In genomic region chr4:39975488-39976089, GRCh38 we compare ENCODE assay signal across 8 cellular contexts. TPM values are rescaled to one million over a fixed set of nuclear protein-coding genes. Genes with fewer than 3 reads are reported as not detected.
DNase-seq lines count a peak whose midpoint lies in the region; ATAC-seq and TF ChIP-seq lines count a peak whose summit lies in the region.

No MANE protein-coding gene starts in this region.

- no peak for ATAC-seq in CD8-positive, alpha-beta T cell
- no peak for ATAC-seq in GM21737 (IDR thresholded peaks at IDR 0.05; ENCODE audit: unreplicated experiment)
- ATAC-seq in GM21529 (IDR thresholded peaks at IDR 0.05; ENCODE audit: unreplicated experiment): no peak

- H3K27ac ChIP-seq in CD8-positive, alpha-beta T cell (ENCODE audit: low read depth, low read length): no peak overlapping the region
- H3K27ac ChIP-seq in dorsolateral prefrontal cortex (peak overlapping the region in 27 of 59 donors; percentile 84 to 98 (median 96)), neural cell (ENCODE audit: low read length) (no peak overlapping the region)

- peak overlapping the region; percentile 94 for H3K4me2 ChIP-seq in neural cell (ENCODE audit: low read length)

- H2AFZ ChIP-seq in neural cell (ENCODE audit: low read depth, low read length): no peak overlapping the region

- H4K20me1 ChIP-seq in neural cell (ENCODE audit: insufficient read depth): no peaks in the 10 kb centered on the region

- H3K27me3 Mint-ChIP-seq in CD8-positive, alpha-beta T cell (ENCODE audit: low read depth): no peaks in the 10 kb centered on the region

- no peak for DNase-seq in CD8-positive, alpha-beta T cell
- DNase-seq in M059J (ENCODE audit: low read depth): peak; percentile 42
- DNase-seq in dorsolateral prefrontal cortex: no peak
- no peak for DNase-seq in NCI-H1105 treated with DMSO at 0.1 percent for 48 hours (lab: John Stamatoyannopoulos, UW)
- no peak for DNase-seq in OCI-M1 (lab: John Stamatoyannopoulos, UW)

- H3K4me3 ChIP-seq in CD8-positive, alpha-beta T cell (ENCODE audit: low read depth, low read length): no peak overlapping the region
- H3K4me3 ChIP-seq in dorsolateral prefrontal cortex: peak overlapping the region in 45 of 59 donors; percentile 62 to 98 (median 93)
- peak overlapping the region; percentile 97 for H3K4me3 ChIP-seq in neural cell (ENCODE audit: low read length)

- peak overlapping the region; percentile 92 for H3K27ac Mint-ChIP-seq in CD8-positive, alpha-beta T cell

- peaks cover 5% of the 10 kb centered on the region for H3K36me3 ChIP-seq in CD8-positive, alpha-beta T cell (ENCODE audit: insufficient read depth, low read length)
- peaks cover 5% of the 10 kb centered on the region for H3K36me3 ChIP-seq in neural cell (ENCODE audit: insufficient read depth, low read length)

- no peaks in the 10 kb centered on the region for H3F3A ChIP-seq in neural cell (ENCODE audit: insufficient read depth, low read length, poor library complexity, severe bottlenecking)

- peaks cover 36% of the 10 kb centered on the region for H3K4me1 ChIP-seq in CD8-positive, alpha-beta T cell (ENCODE audit: insufficient read depth, low read length)

- H3K9me2 ChIP-seq in neural cell (ENCODE audit: insufficient read depth, low read length): no peaks in the 10 kb centered on the region

- peaks cover 34% of the 10 kb centered on the region for H3K36me3 Mint-ChIP-seq in CD8-positive, alpha-beta T cell

- CTCF ChIA-PET in CD8-positive, alpha-beta T cell (lab: Charles Lee): interaction anchor here (0.6 to 2.9 kb wide), 13 partner anchors 10 to 509 kb away, joined by 3 to 15 read pairs (median 4); partner anchors contain the start of gene UBE2K

- POLR2A ChIA-PET in CD8-positive, alpha-beta T cell (lab: Charles Lee): interaction anchor here (0.7 to 1.8 kb wide), 3 partner anchors 15 to 463 kb away, joined by 3 to 5 read pairs (median 4); partner anchors contain the start of gene UBE2K

- no peak for TF ChIP-seq RAD21 in neural cell (conservative IDR thresholded peaks at IDR 0.05)

- no peak for TF ChIP-seq CTCF in CD8-positive, alpha-beta T cell (IDR thresholded peaks at IDR 0.05)
- TF ChIP-seq CTCF in dorsolateral prefrontal cortex (IDR thresholded peaks at IDR 0.05 in 54 of 56, conservative IDR thresholded peaks at IDR 0.05 in 2 of 56; ENCODE audit: low read depth in 1 of 56, partially characterized antibody in 56 of 56) (no peak), neural cell (IDR thresholded peaks at IDR 0.05; ENCODE audit: poor library complexity, severe bottlenecking) (no peak)

- H3K4me1 Mint-ChIP-seq in CD8-positive, alpha-beta T cell (ENCODE audit: low read depth): peaks cover 44% of the 10 kb centered on the region

- no peaks in the 10 kb centered on the region for H3K27me3 ChIP-seq in CD8-positive, alpha-beta T cell (ENCODE audit: insufficient read depth, low read length)
- no peaks in the 10 kb centered on the region for H3K27me3 ChIP-seq in dorsolateral prefrontal cortex
- H3K27me3 ChIP-seq in neural cell (ENCODE audit: insufficient read depth, low read depth, low read length): no peaks in the 10 kb centered on the region

- H3K9ac ChIP-seq in neural cell (ENCODE audit: low read length): peak overlapping the region; percentile 85

- no peaks in the 10 kb centered on the region for H3K9me3 Mint-ChIP-seq in CD8-positive, alpha-beta T cell

- H3K79me2 ChIP-seq in neural cell (replicated peaks; ENCODE audit: insufficient read depth, low read length): peaks cover 48% of the 10 kb centered on the region

- no peaks in the 10 kb centered on the region for H3K9me3 ChIP-seq in CD8-positive, alpha-beta T cell (ENCODE audit: low read length)
- H3K9me3 ChIP-seq in neural cell (ENCODE audit: low read length): no peaks in the 10 kb centered on the region

- intact Hi-C loops in CD8-positive, alpha-beta T cell (cut with DNase I, micrococcal nuclease): loop anchor here (1.0 to 10.0 kb wide), 16 partner anchors 53 to 1959 kb away; partner anchors contain the start of genes LIAS (in 2 of the 2), RPL9 (in 2 of the 2), SMIM14 (in 1 of the 2) and TMEM33 (in 1 of the 2)
- intact Hi-C loops in dorsolateral prefrontal cortex (cut with DNase I): loop anchor here (2.0 to 5.0 kb wide), 6 partner anchors 79 to 508 kb away; partner anchors contain the start of genes N4BP2 (in 1 of the 2), SMIM14 (in 1 of the 2) and UGDH (in 1 of the 2)

- TF ChIP-seq EP300 in neural cell (conservative IDR thresholded peaks at IDR 0.05; ENCODE audit: poor library complexity, severe bottlenecking): no peak

- H3K4me3 Mint-ChIP-seq in CD8-positive, alpha-beta T cell: peak overlapping the region; percentile 90

TF ChIP-seq in neural cell, 6 proteins besides CTCF, POLR2A, EP300 and RAD21:
- TF ChIP-seq EZH2 (IDR thresholded peaks at IDR 0.05; ENCODE audit: borderline replicate concordance, insufficient read depth, low read length, poor library complexity, severe bottlenecking): no peak

RNA-seq across cellular contexts. Expression of gene PDS5A, which starts 2.1 kb away (rescaled TPM):
- total RNA-seq in CD8-positive, alpha-beta T cell: 10 to 100 TPM; 75.5 to 84.0 TPM
- total RNA-seq in M059J (2014; rRNA removed; shearing (Covaris generic)): 37.1 and 51.1 TPM in 2 replicates
- 10 to 100 TPM; 43.7 to 92.5 (median 61.9) TPM for total RNA-seq in dorsolateral prefrontal cortex
- polyA plus RNA-seq in neural cell: 43.7 and 46.3 TPM in 2 replicates
- 102 and 119 TPM in 2 replicates for polyA minus RNA-seq in neural cell
